1 cellular context compared by ENCODE assay signal in genomic region chr18:22113144-22113813, GRCh38.
TF ChIP-seq lines count a peak whose summit lies in the region.

No MANE protein-coding gene starts in this region.

TF ChIP-seq in HEK293, 187 proteins besides CTCF, POLR2A, EP300 and RAD21 (continued from another document):
- TF ChIP-seq PRDM4 (tag by site-specific recombination; IDR thresholded peaks at IDR 0.05) = 0 out of 2 replicates have a peak, but pooled peaks have one; percentile 26
- no peak for TF ChIP-seq OSR2 (tag by site-specific recombination; IDR thresholded peaks at IDR 0.05)
